8 cellular contexts compared by ENCODE assay signal in the genomic region with DNA sequence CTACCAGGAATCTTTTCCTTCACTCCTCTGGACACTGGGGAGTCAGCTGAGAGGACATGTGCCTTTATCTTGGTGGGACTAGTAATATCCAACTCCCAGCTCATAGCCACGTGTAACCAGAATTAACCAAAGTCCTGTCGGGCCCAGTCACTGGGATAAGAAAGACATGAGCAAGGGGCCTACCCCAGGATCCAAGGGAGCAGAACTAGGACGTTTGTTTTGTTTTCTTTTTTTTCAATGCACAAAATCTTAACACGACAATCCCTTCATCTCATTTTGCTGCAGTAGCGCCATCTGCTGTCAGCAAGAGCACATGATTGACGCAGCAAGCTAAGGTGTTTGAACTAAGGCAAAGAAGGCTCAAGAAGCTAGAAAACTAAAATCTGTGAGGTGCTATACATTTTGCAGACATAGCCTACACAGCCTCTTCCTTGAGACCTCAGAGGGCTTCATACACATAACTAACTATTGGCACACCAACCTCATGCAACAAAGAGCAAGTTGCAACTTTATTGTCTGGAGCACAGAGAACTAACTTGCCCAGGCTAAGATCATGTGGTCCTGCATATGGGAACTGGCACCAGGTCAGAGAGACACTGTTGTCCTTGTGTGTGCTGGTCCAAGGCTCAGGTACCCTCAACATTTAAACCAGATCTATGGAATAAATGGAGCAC. TPM values are rescaled to one million over a fixed set of nuclear protein-coding genes. Genes with fewer than 3 reads are reported as not detected.
A peak's percentile ranks its signal among the peaks of the same experiment; 100 is the strongest.
DNase-seq lines count a peak whose midpoint lies in the region; ATAC-seq and TF ChIP-seq lines count a peak whose summit lies in the region.

No MANE protein-coding gene starts in this region.

- H3K9me3 ChIP-seq in WERI-Rb-1 (ENCODE audit: severe bottlenecking): no peaks in the 10 kb centered on the region

- DNase-seq in DMS 273 (lab: John Stamatoyannopoulos, UW; ENCODE audit: unreplicated experiment) (peak; percentile 78), DMS 273 treated with DMSO at 0.1 percent for 48 hours (lab: John Stamatoyannopoulos, UW) (no peak), NCI-H1105 treated with DMSO at 0.1 percent for 48 hours (lab: John Stamatoyannopoulos, UW) (peak; percentile 8), WERI-Rb-1 (peak; percentile 60), MCF 10A (ENCODE audit: unreplicated experiment) (peak; percentile 74), islet precursor cell (peak; percentile 66)
- DNase-seq in stimulated activated CD4-positive, alpha-beta T cell treated with anti-CD3 and anti-CD28 coated beads, Interleukin-1b, Interleukin-23, amount 100 ng/mL, for 24 hours (ENCODE audit: low read depth in 4 of 4, low spot score in 1 of 4): peak; percentile 29 to 51 (median 40)

- no peaks in the 10 kb centered on the region for H3K27me3 ChIP-seq in WERI-Rb-1 (ENCODE audit: insufficient read depth, low read depth, severe bottlenecking)

- no TSS peak for BruUV-seq in MCF 10A (replicated peaks; lab: Mats Ljungman, UMichigan)

- ATAC-seq in HG03280 (IDR thresholded peaks at IDR 0.05; ENCODE audit: unreplicated experiment): no peak

- H3K36me3 ChIP-seq in WERI-Rb-1: peaks cover 4% of the 10 kb centered on the region; the same call in 1 of the 2 replicates

- H3K4me1 Mint-ChIP-seq in MCF 10A (ENCODE audit: insufficient read depth, unreplicated experiment): peaks cover 7% of the 10 kb centered on the region

- H3K27ac ChIP-seq in WERI-Rb-1: no peak overlapping the region

- no peak overlapping the region for H3K4me3 ChIP-seq in WERI-Rb-1 (ENCODE audit: low read depth, low read length)

- no peaks in the 10 kb centered on the region for H3K27me3 Mint-ChIP-seq in MCF 10A (ENCODE audit: insufficient read depth, unreplicated experiment)

- H3K36me3 Mint-ChIP-seq in MCF 10A (ENCODE audit: insufficient read depth, unreplicated experiment): peaks cover 14% of the 10 kb centered on the region

- H3K9me3 Mint-ChIP-seq in MCF 10A (ENCODE audit: unreplicated experiment): no peaks in the 10 kb centered on the region

- H3K27ac Mint-ChIP-seq in MCF 10A (ENCODE audit: low read depth, unreplicated experiment): no peak overlapping the region

- CTCF ChIA-PET in MCF 10A (lab: Yijun Ruan, JAX): interaction anchor here (0.6 to 20.8 kb wide), 63 partner anchors 10 to 699 kb away, joined by 3 to 452 read pairs (median 5); a partner anchor contains a TSS

- H3K4me3 Mint-ChIP-seq in MCF 10A (ENCODE audit: unreplicated experiment): no peak overlapping the region

- POLR2A ChIA-PET in MCF 10A (lab: Yijun Ruan, JAX): interaction anchor here (0.6 to 1.6 kb wide), 10 partner anchors 9 to 144 kb away, joined by 3 to 10 read pairs (median 3); a partner anchor contains a TSS

- TF ChIP-seq CTCF in WERI-Rb-1 (IDR thresholded peaks at IDR 0.05; ENCODE audit: low read depth, low read length) (peak; percentile 80), MCF 10A (IDR thresholded peaks at IDR 0.05; ENCODE audit: unreplicated experiment) (peak; percentile 66)

- intact Hi-C loops in MCF 10A (cut with micrococcal nuclease): loop anchor here (1.0 to 2.0 kb wide), 4 partner anchors 49 to 283 kb away; a partner anchor contains a TSS

RNA-seq across cellular contexts. Expression of a gene that starts 43.6 kb away (rescaled TPM):
- total RNA-seq in MCF 10A (2022): not detected in 2 replicates
